ENCODE assay signal across 14 cellular contexts in genomic region chr16:20410153-20410723, GRCh38. TPM values are rescaled to one million over a fixed set of nuclear protein-coding genes. Genes with fewer than 3 reads are reported as not detected.
DNase-seq lines count a peak whose midpoint lies in the region; ATAC-seq and TF ChIP-seq lines count a peak whose summit lies in the region.
"Had no signal": no experiment of that assay in that cellular context is flagged by ENCODE, and none has a peak within 500 bp of the region (broad histone marks: within the 10 kb centered on the region; RNA-seq: fewer than 3 reads in every experiment).

No MANE protein-coding gene starts in this region.

- no peak for TF ChIP-seq CTCF in left ventricle myocardium inferior (IDR thresholded peaks at IDR 0.05; ENCODE audit: borderline replicate concordance)

- peaks cover 8% of the 10 kb centered on the region for H3K27me3 ChIP-seq in left ventricle myocardium inferior (ENCODE audit: low read depth)
- H3K27me3 ChIP-seq: BE2C had no signal

- no peaks in the 10 kb centered on the region for H3K4me1 ChIP-seq in left ventricle myocardium inferior
- H3K4me1 ChIP-seq: BE2C had no signal

- no peaks in the 10 kb centered on the region for H3K9me3 ChIP-seq in left ventricle myocardium inferior (replicated peaks)
- H3K9me3 ChIP-seq: BE2C had no signal

- no peaks in the 10 kb centered on the region for H3K36me3 ChIP-seq in left ventricle myocardium inferior
- H3K36me3 ChIP-seq: BE2C had no signal

- H3K4me3 ChIP-seq in left ventricle myocardium inferior: no peak overlapping the region

- H3K27ac ChIP-seq in left ventricle myocardium inferior (replicated peaks): no peak overlapping the region

- ATAC-seq in GM21447 (IDR thresholded peaks at IDR 0.05; ENCODE audit: unreplicated experiment) (peak; percentile 83), HG03571 (IDR thresholded peaks at IDR 0.05; ENCODE audit: unreplicated experiment) (peak; percentile 68)
- ATAC-seq: natural killer cell treated with Interleukin-12 subunit alpha and Interleukin-12 subunit beta and Interleukin-15 and Interleukin-18, amount 100 ng/mL, for 72 hours; PC-3 had no signal

- DNase-seq in ELR (ENCODE audit: low read depth): peak; percentile 14
- DNase-seq in kidney tubule cell (ENCODE audit: low spot score): peak; percentile 51
- DNase-seq in left ventricle myocardium inferior: no peak
- DNase-seq in NCI-H2107 (lab: John Stamatoyannopoulos, UW): no peak
- no peak for DNase-seq in Kasumi-1 (lab: John Stamatoyannopoulos, UW)
- no peak for DNase-seq in ecto neural progenitor cell (ENCODE audit: low spot score)
- DNase-seq: activated naive CD4-positive, alpha-beta T cell treated with anti-CD3 and anti-CD28 coated beads, Interleukin-2, amount 50 U/mL, for 16 hours; BE2C; dorsolateral prefrontal cortex; MM.1S; PC-3 had no signal

- intact Hi-C loops in left ventricle myocardium inferior (cut with micrococcal nuclease): no loop called here

RNA-seq across cellular contexts. Expression of gene ACSM5, which starts 0.9 kb away (rescaled TPM):
- 1.6 TPM for total RNA-seq in left ventricle myocardium inferior
- total RNA-seq: natural killer cell treated with Interleukin-12 subunit alpha and Interleukin-12 subunit beta and Interleukin-15 and Interleukin-18, amount 100 ng/mL, for 72 hours; PC-3 had no signal

RNA-seq across cellular contexts. Expression of gene PDILT, which starts 5.7 kb away (rescaled TPM):
- not detected for total RNA-seq in left ventricle myocardium inferior
- total RNA-seq: dorsolateral prefrontal cortex; natural killer cell treated with Interleukin-12 subunit alpha and Interleukin-12 subunit beta and Interleukin-15 and Interleukin-18, amount 100 ng/mL, for 72 hours; PC-3 had no signal

RNA-seq across cellular contexts. Expression of gene ACSM2A, which starts 41.1 kb away (rescaled TPM):
- total RNA-seq in left ventricle myocardium inferior: not detected
- total RNA-seq: dorsolateral prefrontal cortex; natural killer cell treated with Interleukin-12 subunit alpha and Interleukin-12 subunit beta and Interleukin-15 and Interleukin-18, amount 100 ng/mL, for 72 hours; PC-3 had no signal

RNA-seq across cellular contexts. Expression of gene UMOD, which starts 57.7 kb away (rescaled TPM):
- not detected for total RNA-seq in left ventricle myocardium inferior
- total RNA-seq: dorsolateral prefrontal cortex; natural killer cell treated with Interleukin-12 subunit alpha and Interleukin-12 subunit beta and Interleukin-15 and Interleukin-18, amount 100 ng/mL, for 72 hours; PC-3 had no signal

Comparison
In these comparisons a context has a peak if more than half of its experiments do, and no peak if none do; other contexts are left out.
1. DNase-seq: peak in ELR (single experiment) and kidney tubule cell (single experiment); none in left ventricle myocardium inferior (single experiment), NCI-H2107 (single experiment), Kasumi-1 (0 of 2) and ecto neural progenitor cell (single experiment).